ENCODE assay signal across 8 cellular contexts in genomic region chr14:52729585-52729924, GRCh38. TPM values are rescaled to one million over a fixed set of nuclear protein-coding genes. Genes with fewer than 3 reads are reported as not detected.
DNase-seq lines count a peak whose midpoint lies in the region; ATAC-seq and TF ChIP-seq lines count a peak whose summit lies in the region.

No MANE protein-coding gene starts in this region.

- H3K27me3 Mint-ChIP-seq in GM23338 (ENCODE audit: insufficient read depth, low read depth, poor library complexity) (peaks cover 7% of the 10 kb centered on the region), WTC11 (ENCODE audit: low read depth) (no peaks in the 10 kb centered on the region)

- ATAC-seq in GM23338 (no peak), WTC11 (no peak), HG03159 (IDR thresholded peaks at IDR 0.05; ENCODE audit: unreplicated experiment) (no peak), HG03135 (IDR thresholded peaks at IDR 0.05; ENCODE audit: unreplicated experiment) (no peak)

- peak overlapping the region; percentile 50 for H3K4me2 ChIP-seq in GM23338

- H3K9me3 Mint-ChIP-seq in GM23338, result no peaks in the 10 kb centered on the region
- H3K9me3 Mint-ChIP-seq in WTC11, result peaks cover 4% of the 10 kb centered on the region

- H3K4me3 Mint-ChIP-seq in GM23338, result peak overlapping the region; percentile 98
- H3K4me3 Mint-ChIP-seq in WTC11, result peak overlapping the region; percentile 99

- H3K36me3 Mint-ChIP-seq in GM23338 (ENCODE audit: low read depth), result peaks cover 60% of the 10 kb centered on the region
- H3K36me3 Mint-ChIP-seq in WTC11, result peaks cover 21% of the 10 kb centered on the region

- CTCF ChIA-PET in WTC11 (lab: Charles Lee), result interaction anchor here (0.7 to 1.9 kb wide), 4 partner anchors 47 to 488 kb away, joined by 3 to 6 read pairs (median 4); no protein-coding TSS in a partner anchor

- no peaks in the 10 kb centered on the region; the same call in 1 of the 2 replicates for H3F3A ChIP-seq in GM23338 (replicated peaks; ENCODE audit: low read depth)

- DNase-seq in GM23338 (ENCODE audit: low spot score) (no peak), WTC11 (ENCODE audit: low spot score) (no peak), fibroblast of villous mesenchyme (ENCODE audit: low read depth) (no peak), GM13976 (ENCODE audit: low spot score) (no peak), NCI-H446 (lab: John Stamatoyannopoulos, UW) (no peak)

- peak overlapping the region; percentile 38 for H3K4me3 ChIP-seq in GM23338
- H3K4me3 ChIP-seq in fibroblast of villous mesenchyme (ENCODE audit: low read depth, low read length), result peak overlapping the region; percentile 47
- peak overlapping the region; percentile 77 to 98 (median 82) for H3K4me3 ChIP-seq in skin epidermis

- in situ Hi-C loops in GM13976 (cut with MboI; ENCODE audit: low sequenced_read_pairs, unreplicated experiment), result no loop called here

- H3K27ac Mint-ChIP-seq in GM23338 (peak overlapping the region; percentile 94), WTC11 (peak overlapping the region; percentile 100)

- no peaks in the 10 kb centered on the region for H3K27me3 ChIP-seq in GM23338 (ENCODE audit: insufficient read depth)

- POLR2A ChIA-PET in WTC11 (lab: Charles Lee), result interaction anchor here (0.9 to 1.7 kb wide), 6 partner anchors 13 to 177 kb away, joined by 3 to 19 read pairs (median 6); partner anchors contain the start of genes ERO1A, GNPNAT1, GPR137C and TXNDC16

- peaks cover 28% of the 10 kb centered on the region for H3K4me1 Mint-ChIP-seq in GM23338
- peaks cover 38% of the 10 kb centered on the region for H3K4me1 Mint-ChIP-seq in WTC11

- TF ChIP-seq CTCF in GM23338 (conservative IDR thresholded peaks at IDR 0.05; ENCODE audit: low read depth in 2 of 2) (no peak), WTC11 (IDR thresholded peaks at IDR 0.05) (no peak), fibroblast of villous mesenchyme (IDR thresholded peaks at IDR 0.05; ENCODE audit: insufficient read depth, low read depth, low read length) (no peak), GM13976 (IDR thresholded peaks at IDR 0.05; ENCODE audit: borderline replicate concordance, control extremely low read depth, extremely low read depth, insufficient read depth, missing control alignments) (no peak)

- peaks cover 14% of the 10 kb centered on the region for H3K4me1 ChIP-seq in GM23338 (ENCODE audit: insufficient read depth)

- H3K27ac ChIP-seq in GM23338 (ENCODE audit: low read depth) (peak overlapping the region; percentile 78), skin epidermis (peak overlapping the region in 13 of 21 experiments; percentile 2 to 98 (median 88))

- peaks cover 2% of the 10 kb centered on the region; the same call in 1 of the 2 replicates for H4K20me1 ChIP-seq in GM23338 (replicated peaks; ENCODE audit: insufficient read depth)

- no peak overlapping the region for H2AFZ ChIP-seq in GM23338

- peaks cover 6% of the 10 kb centered on the region; the same call in 1 of the 2 replicates for H3K36me3 ChIP-seq in GM23338 (ENCODE audit: insufficient read depth)

- H3K79me2 ChIP-seq in GM23338 (replicated peaks; ENCODE audit: insufficient read depth), result peaks cover 43% of the 10 kb centered on the region

- H3K9me2 ChIP-seq in GM23338 (ENCODE audit: insufficient read depth), result no peaks in the 10 kb centered on the region

TF ChIP-seq in GM23338, 12 proteins besides CTCF, POLR2A, EP300 and RAD21 (continues in another document):
- TF ChIP-seq EZH2phosphoT487 (IDR thresholded peaks at IDR 0.05; ENCODE audit: unreplicated experiment) (no peak), EZH2 (IDR thresholded peaks at IDR 0.05; ENCODE audit: low read depth, unreplicated experiment) (no peak), CREB1 (CRISPR knock-in tag; IDR thresholded peaks at IDR 0.05; ENCODE audit: low read depth) (no peak), JUNB (IDR thresholded peaks at IDR 0.05; ENCODE audit: unreplicated experiment) (no peak), NANOG (IDR thresholded peaks at IDR 0.05; ENCODE audit: borderline replicate concordance) (no peak), ZNF331 (CRISPR knock-in tag; IDR thresholded peaks at IDR 0.05; ENCODE audit: low read depth) (no peak), STAT1 (IDR thresholded peaks at IDR 0.05; ENCODE audit: unreplicated experiment) (no peak), ZNF114 (CRISPR knock-in tag; IDR thresholded peaks at IDR 0.05) (no peak), ETS1 (IDR thresholded peaks at IDR 0.05) (no peak)

TF ChIP-seq in WTC11, 78 proteins besides CTCF, POLR2A, EP300 and RAD21 (continues in another document):
- TF ChIP-seq ATF2 (CRISPR knock-in tag; IDR thresholded peaks at IDR 0.05; ENCODE audit: borderline replicate concordance, low read depth), result no peak
- no peak for TF ChIP-seq IRF1 (CRISPR knock-in tag; IDR thresholded peaks at IDR 0.05)
- no peak for TF ChIP-seq FOXK1 (CRISPR knock-in tag; IDR thresholded peaks at IDR 0.05)
- no peak for TF ChIP-seq CREM (CRISPR knock-in tag; IDR thresholded peaks at IDR 0.05)
- TF ChIP-seq ATF6 (CRISPR knock-in tag; IDR thresholded peaks at IDR 0.05), result no peak
- TF ChIP-seq GABPB1 (CRISPR knock-in tag; IDR thresholded peaks at IDR 0.05), result no peak
- TF ChIP-seq ESRRA (CRISPR knock-in tag; IDR thresholded peaks at IDR 0.05; ENCODE audit: borderline replicate concordance), result no peak
- TF ChIP-seq STAT6 (CRISPR knock-in tag; conservative IDR thresholded peaks at IDR 0.05; ENCODE audit: low read depth), result no peak

RNA-seq across cellular contexts. Expression of gene STYX, which starts 0.4 kb away (rescaled TPM):
- 40.2 and 43.1 TPM in 2 replicates for total RNA-seq in GM23338 (2014; rRNA removed; shearing (Covaris generic))
- polyA plus RNA-seq in GM23338 (2016; fragmentation: Nextera tagmentation; extraction: Ambion mirVana), result 21.8 and 23.3 TPM in 2 replicates
- 21.1 to 22.8 TPM (median 21.4 TPM) in 3 replicates for total RNA-seq in WTC11 (2021)
- total RNA-seq in fibroblast of villous mesenchyme, result 22.9 and 26.3 TPM in 2 replicates

RNA-seq across cellular contexts. Expression of gene PSMC6, which starts 22.6 kb away (rescaled TPM):
- total RNA-seq in GM23338 (2014; rRNA removed; shearing (Covaris generic)), result 143 and 162 TPM in 2 replicates
- polyA plus RNA-seq in GM23338 (2016; fragmentation: Nextera tagmentation; extraction: Ambion mirVana), result 176 and 177 TPM in 2 replicates
- total RNA-seq in WTC11 (2021) (74.7 to 96.4 TPM (median 89.1 TPM) in 3 replicates), fibroblast of villous mesenchyme (80.2 and 99.7 TPM in 2 replicates)

RNA-seq across cellular contexts. Expression of gene ERO1A, which starts 34.2 kb away (rescaled TPM):
- 40.7 and 44.7 TPM in 2 replicates for total RNA-seq in GM23338 (2014; rRNA removed; shearing (Covaris generic))
- 21.2 and 25.2 TPM in 2 replicates for polyA plus RNA-seq in GM23338 (2016; fragmentation: Nextera tagmentation; extraction: Ambion mirVana)
- total RNA-seq in WTC11 (2021) (44.6 to 58.8 TPM (median 57.8 TPM) in 3 replicates), fibroblast of villous mesenchyme (49.7 and 52.8 TPM in 2 replicates)
